Comparison of ENCODE assay signal across 8 cellular contexts in the genomic region with DNA sequence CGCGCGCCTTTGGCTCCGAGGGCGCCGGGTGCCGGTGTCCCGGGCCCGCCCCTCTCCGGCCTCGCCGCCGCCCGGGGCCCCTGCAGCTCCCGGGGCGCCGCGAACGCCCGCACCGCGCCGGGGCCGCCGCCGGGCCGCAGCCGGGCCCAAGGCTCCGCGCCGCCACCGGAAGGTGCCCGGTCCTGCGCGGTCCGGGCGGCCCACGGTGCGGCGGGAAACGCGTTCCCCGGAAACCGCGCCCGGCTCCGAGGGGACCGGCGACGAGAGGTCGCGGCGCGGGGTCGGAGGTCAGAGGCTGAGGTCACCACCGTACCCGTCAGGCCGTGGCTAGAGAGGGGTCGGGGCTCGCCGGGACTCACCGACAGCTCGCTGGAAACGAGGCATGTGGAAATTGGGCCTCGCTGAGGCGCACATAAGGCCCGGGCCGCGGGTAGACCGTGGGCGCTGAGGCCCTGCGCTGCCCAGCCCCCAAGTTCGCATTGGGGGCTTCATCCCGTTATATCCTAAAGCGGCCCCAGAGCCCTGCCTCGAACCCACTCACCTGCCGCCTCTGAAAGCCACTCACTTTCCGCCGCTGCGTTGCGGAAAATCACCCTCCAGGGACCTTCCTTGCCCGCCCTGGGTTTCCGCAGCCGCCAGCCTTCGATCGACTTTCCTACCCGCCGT. TPM values are rescaled to one million over a fixed set of nuclear protein-coding genes. Genes with fewer than 3 reads are reported as not detected.
A peak's percentile ranks its signal among the peaks of the same experiment; 100 is the strongest.
DNase-seq lines count a peak whose midpoint lies in the region; ATAC-seq, FAIRE-seq and TF ChIP-seq lines count a peak whose summit lies in the region.

DUS1L (minus strand) TSS at position 167 of the 666 bp plus-strand sequence. CDS start 745 bp downstream, outside the sequence.

- H3K79me2 ChIP-seq in astrocyte (ENCODE audit: insufficient read depth, low read length), result peaks cover 30% of the 10 kb centered on the region
- H3K79me2 ChIP-seq in hepatocyte, result peaks cover 17% of the 10 kb centered on the region

- H3K4me3 ChIP-seq in HL-60 (replicated peaks; ENCODE audit: insufficient read depth, low read length) (peak within 1 kb of the TSS; percentile 96), astrocyte (ENCODE audit: insufficient read depth, low read depth, low read length) (peak within 1 kb of the TSS; percentile 71), hepatocyte (peak within 1 kb of the TSS; percentile 83)

- H3K36me3 ChIP-seq in astrocyte (ENCODE audit: insufficient read depth, low read length), result peaks cover 2% of the 10 kb centered on the region
- H3K36me3 ChIP-seq in hepatocyte (replicated peaks; ENCODE audit: insufficient read depth, low read depth), result no peaks in the 10 kb centered on the region

- peaks cover 4% of the 10 kb centered on the region for H3K4me1 Mint-ChIP-seq in T-helper 17 cell
- H3K4me1 Mint-ChIP-seq in astrocyte (ENCODE audit: low read depth, unreplicated experiment), result no peaks in the 10 kb centered on the region

- H3K27me3 Mint-ChIP-seq in T-helper 17 cell (no peaks in the 10 kb centered on the region), astrocyte (ENCODE audit: low read depth, unreplicated experiment) (no peaks in the 10 kb centered on the region)

- peak within 1 kb of the TSS; percentile 92 for H3K9ac ChIP-seq in astrocyte (ENCODE audit: low read length)

- WGBS in hepatocyte (ENCODE audit: low lambda C conversion rate, missing lambda C conversion rate), result 12% methylated on average over 78 of the region's 88 CpGs

- FAIRE-seq in astrocyte (lab: Jason Lieb, UNC), result no peak

- peaks cover 17% of the 10 kb centered on the region for H4K20me1 ChIP-seq in astrocyte (ENCODE audit: insufficient read depth, low read length)
- H4K20me1 ChIP-seq in hepatocyte (ENCODE audit: insufficient read depth, poor library complexity, severe bottlenecking), result no peaks in the 10 kb centered on the region

- H3K36me3 Mint-ChIP-seq in T-helper 17 cell (ENCODE audit: low read depth) (no peaks in the 10 kb centered on the region), astrocyte (ENCODE audit: low read depth, unreplicated experiment) (no peaks in the 10 kb centered on the region)

- H3K9me3 ChIP-seq in T-helper 17 cell (ENCODE audit: control insufficient read depth, low read length, poor library complexity, severe bottlenecking) (no peaks in the 10 kb centered on the region), astrocyte (ENCODE audit: insufficient read depth, low read depth, low read length) (no peaks in the 10 kb centered on the region), hepatocyte (ENCODE audit: low read depth) (no peaks in the 10 kb centered on the region)

- no peaks in the 10 kb centered on the region for H3K9me3 Mint-ChIP-seq in astrocyte (ENCODE audit: unreplicated experiment)

- H3K27me3 ChIP-seq in HL-60 (ENCODE audit: insufficient read depth, poor library complexity, severe bottlenecking) (no peaks in the 10 kb centered on the region), astrocyte (ENCODE audit: insufficient read depth, low read length) (no peaks in the 10 kb centered on the region), hepatocyte (no peaks in the 10 kb centered on the region)

- TF ChIP-seq POLR2A in GM18526 (IDR thresholded peaks at IDR 0.05; ENCODE audit: extremely low read depth, insufficient read length), result peak; percentile 76

- H3K4me3 Mint-ChIP-seq in T-helper 17 cell (peak within 1 kb of the TSS; percentile 89), astrocyte (ENCODE audit: unreplicated experiment) (peak within 1 kb of the TSS; percentile 84)

- H3K4me1 ChIP-seq in astrocyte (ENCODE audit: insufficient read depth, low read length) (peaks cover 12% of the 10 kb centered on the region), hepatocyte (ENCODE audit: insufficient read depth) (peaks cover 12% of the 10 kb centered on the region)

- DNase-seq in AG08395 (ENCODE audit: low spot score) (peak; percentile 91), HL-60 (ENCODE audit: low read depth in 1 of 2, low spot score in 1 of 2) (peak in 1 of 2 experiments; percentile 50), T-helper 17 cell (peak; percentile 54 to 74 (median 66)), astrocyte (ENCODE audit: low read depth) (peak; percentile 19), hepatocyte (ENCODE audit: low spot score) (peak; percentile 78), sciatic nerve (ENCODE audit: low spot score) (peak; percentile 84), 8988T (no peak)

- H3K4me2 ChIP-seq in astrocyte (ENCODE audit: low read length) (peak within 1 kb of the TSS; percentile 96), hepatocyte (peak within 1 kb of the TSS; percentile 99)

- ATAC-seq in T-helper 17 cell (peak; percentile 92), sciatic nerve (peak; percentile 81)

- peak within 1 kb of the TSS; percentile 76 for H3K27ac ChIP-seq in HL-60 (replicated peaks)
- H3K27ac ChIP-seq in astrocyte (ENCODE audit: low read depth, low read length), result peak within 1 kb of the TSS; percentile 33
- peak within 1 kb of the TSS; percentile 74 for H3K27ac ChIP-seq in hepatocyte

- H3K9me2 ChIP-seq in hepatocyte (replicated peaks; ENCODE audit: insufficient read depth), result no peaks in the 10 kb centered on the region

- intact Hi-C loops in sciatic nerve (cut with DNase I), result no loop called here

- H2AFZ ChIP-seq in astrocyte (ENCODE audit: low read depth, low read length), result peak within 1 kb of the TSS; percentile 99
- H2AFZ ChIP-seq in hepatocyte, result peak within 1 kb of the TSS; percentile 100

- peak within 1 kb of the TSS; percentile 87 for H3K27ac Mint-ChIP-seq in T-helper 17 cell
- no peak within 1 kb of the TSS for H3K27ac Mint-ChIP-seq in astrocyte (ENCODE audit: unreplicated experiment)

- no peak for TF ChIP-seq CTCF in HL-60 (IDR thresholded peaks at IDR 0.05; ENCODE audit: insufficient read depth, low read length)
- TF ChIP-seq CTCF in astrocyte (IDR thresholded peaks at IDR 0.05; ENCODE audit: insufficient read depth, low read depth, low read length), result no peak
- TF ChIP-seq CTCF in hepatocyte (IDR thresholded peaks at IDR 0.05; ENCODE audit: poor library complexity), result no peak

RNA-seq across cellular contexts. Expression of gene DUS1L, which starts in this region (rescaled TPM):
- total RNA-seq in T-helper 17 cell, result 100 to 1,000 TPM; 130 to 131 TPM
- 55.1 and 59.5 TPM in 2 replicates for total RNA-seq in astrocyte
- 71.5 and 71.9 TPM in 2 replicates for total RNA-seq in hepatocyte
- polyA plus RNA-seq in hepatocyte, result 160 and 202 TPM in 2 replicates
- total RNA-seq in sciatic nerve, result 57.1 TPM
